In genomic region chr3:7999363-7999762, GRCh38 we compare ENCODE assay signal across 1 cellular context.
TF ChIP-seq lines count a peak whose summit lies in the region.

No MANE protein-coding gene starts in this region.

TF ChIP-seq in WTC11, 78 proteins besides CTCF, POLR2A, EP300 and RAD21 (continued from another document):
- TF ChIP-seq ATF2 (CRISPR knock-in tag; IDR thresholded peaks at IDR 0.05; ENCODE audit: borderline replicate concordance, low read depth) = no peak
- TF ChIP-seq ZSCAN18 (CRISPR knock-in tag; IDR thresholded peaks at IDR 0.05) = no peak
- no peak for TF ChIP-seq ZNF416 (CRISPR knock-in tag; IDR thresholded peaks at IDR 0.05)
- TF ChIP-seq ZMAT4 (CRISPR knock-in tag; IDR thresholded peaks at IDR 0.05) = no peak
- TF ChIP-seq ZNF138 (CRISPR knock-in tag; conservative IDR thresholded peaks at IDR 0.05) = no peak
- TF ChIP-seq TEAD1 (CRISPR knock-in tag; IDR thresholded peaks at IDR 0.05) = peak; percentile 36; the same call in 1 of the 2 replicates
- TF ChIP-seq ETV6 (CRISPR knock-in tag; IDR thresholded peaks at IDR 0.05) = peak; percentile 30; the same call in 1 of the 2 replicates
- no peak for TF ChIP-seq E2F4 (CRISPR knock-in tag; IDR thresholded peaks at IDR 0.05; ENCODE audit: borderline replicate concordance, low read depth)
- no peak for TF ChIP-seq IRF2 (CRISPR knock-in tag; IDR thresholded peaks at IDR 0.05; ENCODE audit: borderline replicate concordance, low read depth)
- TF ChIP-seq MAX (CRISPR knock-in tag; IDR thresholded peaks at IDR 0.05) = peak; percentile 49; the same call in 1 of the 2 replicates
- no peak for TF ChIP-seq E2F1 (CRISPR knock-in tag; IDR thresholded peaks at IDR 0.05)
- no peak for TF ChIP-seq EMX1 (CRISPR knock-in tag; IDR thresholded peaks at IDR 0.05)
- no peak for TF ChIP-seq KAT7 (CRISPR knock-in tag; IDR thresholded peaks at IDR 0.05; ENCODE audit: borderline replicate concordance)
- no peak for TF ChIP-seq NR1H2 (CRISPR knock-in tag; IDR thresholded peaks at IDR 0.05)
- TF ChIP-seq SMAD4 (CRISPR knock-in tag; IDR thresholded peaks at IDR 0.05) = no peak
- TF ChIP-seq AR (CRISPR knock-in tag; IDR thresholded peaks at IDR 0.05) = no peak
- peak; percentile 50 for TF ChIP-seq USF2 (CRISPR knock-in tag; IDR thresholded peaks at IDR 0.05)
- no peak for TF ChIP-seq ZNF396 (CRISPR knock-in tag; IDR thresholded peaks at IDR 0.05; ENCODE audit: borderline replicate concordance)
- TF ChIP-seq NR3C1 (CRISPR knock-in tag; conservative IDR thresholded peaks at IDR 0.05; ENCODE audit: low read depth) = no peak
- TF ChIP-seq SOX15 (CRISPR knock-in tag; IDR thresholded peaks at IDR 0.05) = no peak
